In the genomic region with DNA sequence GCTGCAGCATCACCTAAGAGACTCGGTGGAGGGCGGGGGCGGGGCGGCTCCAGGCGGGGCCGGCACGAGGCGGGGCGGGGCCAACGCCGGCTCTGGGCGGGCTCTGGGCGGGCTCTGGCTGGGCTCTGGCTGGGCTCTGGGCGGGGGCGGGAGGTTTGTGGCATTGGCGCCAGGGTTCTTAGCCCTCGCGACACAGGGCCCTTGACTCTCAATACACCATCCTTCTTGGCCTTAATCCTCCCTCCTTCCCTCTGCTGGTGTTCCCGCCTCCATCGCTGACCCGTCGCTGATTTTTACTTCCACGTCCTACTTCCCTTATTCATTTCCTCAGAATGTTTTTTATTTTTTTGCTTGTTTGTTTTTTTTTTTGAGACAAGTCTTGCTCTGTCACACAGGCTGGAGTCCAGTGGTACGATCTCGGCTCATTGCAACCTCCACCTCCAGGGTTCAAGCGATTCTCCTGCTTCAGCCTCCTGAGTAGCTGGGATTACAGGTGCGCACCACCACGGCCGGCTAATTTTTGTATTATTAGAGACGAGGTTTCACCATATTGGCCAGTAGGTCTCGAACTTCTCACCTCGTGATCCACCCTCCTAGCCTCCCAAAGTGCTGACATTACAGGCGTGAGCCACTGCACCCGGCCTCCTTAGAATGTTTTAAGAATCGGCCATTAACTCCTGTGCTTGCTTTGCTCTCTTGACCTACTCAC, we compare ENCODE assay signal across 8 cellular contexts. TPM values are rescaled to one million over a fixed set of nuclear protein-coding genes. Genes with fewer than 3 reads are reported as not detected.
DNase-seq lines count a peak whose midpoint lies in the region; ATAC-seq and TF ChIP-seq lines count a peak whose summit lies in the region.

A gene with protein sequence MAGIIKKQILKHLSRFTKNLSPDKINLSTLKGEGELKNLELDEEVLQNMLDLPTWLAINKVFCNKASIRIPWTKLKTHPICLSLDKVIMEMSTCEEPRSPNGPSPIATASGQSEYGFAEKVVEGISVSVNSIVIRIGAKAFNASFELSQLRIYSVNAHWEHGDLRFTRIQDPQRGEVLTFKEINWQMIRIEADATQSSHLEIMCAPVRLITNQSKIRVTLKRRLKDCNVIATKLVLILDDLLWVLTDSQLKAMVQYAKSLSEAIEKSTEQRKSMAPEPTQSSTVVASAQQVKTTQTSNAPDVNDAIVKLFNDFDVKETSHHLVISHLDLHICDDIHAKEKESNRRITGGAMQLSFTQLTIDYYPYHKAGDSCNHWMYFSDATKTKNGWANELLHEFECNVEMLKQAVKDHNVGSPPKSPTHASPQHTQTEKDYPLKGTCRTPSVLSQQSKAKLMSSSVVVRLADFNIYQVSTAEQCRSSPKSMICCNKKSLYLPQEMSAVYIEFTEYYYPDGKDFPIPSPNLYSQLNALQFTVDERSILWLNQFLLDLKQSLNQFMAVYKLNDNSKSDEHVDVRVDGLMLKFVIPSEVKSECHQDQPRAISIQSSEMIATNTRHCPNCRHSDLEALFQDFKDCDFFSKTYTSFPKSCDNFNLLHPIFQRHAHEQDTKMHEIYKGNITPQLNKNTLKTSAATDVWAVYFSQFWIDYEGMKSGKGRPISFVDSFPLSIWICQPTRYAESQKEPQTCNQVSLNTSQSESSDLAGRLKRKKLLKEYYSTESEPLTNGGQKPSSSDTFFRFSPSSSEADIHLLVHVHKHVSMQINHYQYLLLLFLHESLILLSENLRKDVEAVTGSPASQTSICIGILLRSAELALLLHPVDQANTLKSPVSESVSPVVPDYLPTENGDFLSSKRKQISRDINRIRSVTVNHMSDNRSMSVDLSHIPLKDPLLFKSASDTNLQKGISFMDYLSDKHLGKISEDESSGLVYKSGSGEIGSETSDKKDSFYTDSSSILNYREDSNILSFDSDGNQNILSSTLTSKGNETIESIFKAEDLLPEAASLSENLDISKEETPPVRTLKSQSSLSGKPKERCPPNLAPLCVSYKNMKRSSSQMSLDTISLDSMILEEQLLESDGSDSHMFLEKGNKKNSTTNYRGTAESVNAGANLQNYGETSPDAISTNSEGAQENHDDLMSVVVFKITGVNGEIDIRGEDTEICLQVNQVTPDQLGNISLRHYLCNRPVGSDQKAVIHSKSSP (N-terminal part only) (minus strand): TSS at position 24 of the 709 bp plus-strand sequence. CDS start 239 bp downstream, outside the sequence.

- TF ChIP-seq EP300 in esophagus muscularis mucosa (IDR thresholded peaks at IDR 0.05): no peak

- TF ChIP-seq POLR2A in Peyer's patch (IDR thresholded peaks at IDR 0.05) (no peak), esophagus muscularis mucosa (IDR thresholded peaks at IDR 0.05; ENCODE audit: low read depth) (no peak)

- H3K36me3 ChIP-seq in KMS-11 (ENCODE audit: insufficient read depth): no peaks in the 10 kb centered on the region
- H3K36me3 ChIP-seq in Peyer's patch: no peaks in the 10 kb centered on the region
- no peaks in the 10 kb centered on the region for H3K36me3 ChIP-seq in esophagus muscularis mucosa

- H3K9ac ChIP-seq in KMS-11: peak within 1 kb of the TSS; percentile 95

- 39% methylated on average over 22 of the region's 35 CpGs for WGBS in esophagus muscularis mucosa

- intact Hi-C loops in esophagus muscularis mucosa (cut with DNase I): no loop called here

- DNase-seq in DMS53 (lab: John Stamatoyannopoulos, UW) (peak; percentile 96), Peyer's patch (peak; percentile 92 to 96 (median 96)), esophagus muscularis mucosa (ENCODE audit: extremely low spot score) (peak; percentile 98), myocyte (ENCODE audit: low read depth) (peak; percentile 86)
- DNase-seq in activated T-cell treated with anti-CD3 and anti-CD28 coated beads, Interleukin-2, amount 50 U/mL, for 48 hours: peak; percentile 93 to 96
- DNase-seq in stimulated activated CD8-positive, alpha-beta memory T cell treated with anti-CD3 and anti-CD28 coated beads, Interleukin-7, amount 100 ng/mL, for 4 hours (ENCODE audit: low read depth in 2 of 2): peak; percentile 79 to 87

- H3K9me3 ChIP-seq in Peyer's patch (no peaks in the 10 kb centered on the region), esophagus muscularis mucosa (no peaks in the 10 kb centered on the region)

- H3K27me3 ChIP-seq in KMS-11 (ENCODE audit: insufficient read depth, low read depth) (no peaks in the 10 kb centered on the region), Peyer's patch (no peaks in the 10 kb centered on the region), esophagus muscularis mucosa (no peaks in the 10 kb centered on the region)

- H3K4me3 ChIP-seq in KMS-11 (IDR thresholded peaks at IDR 0.05; ENCODE audit: insufficient read depth, low read depth, low read length): no peak within 1 kb of the TSS
- H3K4me3 ChIP-seq in Peyer's patch: peak within 1 kb of the TSS; percentile 78 to 95 (median 90)
- H3K4me3 ChIP-seq in esophagus muscularis mucosa: peak within 1 kb of the TSS; percentile 72 to 97 (median 89)

- no peak for TF ChIP-seq CTCF in KMS-11 (conservative IDR thresholded peaks at IDR 0.05; ENCODE audit: low read depth, low read length)
- no peak for TF ChIP-seq CTCF in Peyer's patch (IDR thresholded peaks at IDR 0.05)
- no peak for TF ChIP-seq CTCF in esophagus muscularis mucosa (IDR thresholded peaks at IDR 0.05)

- H3K4me2 ChIP-seq in KMS-11: peak within 1 kb of the TSS; percentile 62

- H3K4me1 ChIP-seq in KMS-11 (ENCODE audit: low read depth, poor library complexity, severe bottlenecking): peaks cover 23% of the 10 kb centered on the region
- H3K4me1 ChIP-seq in Peyer's patch: peaks cover 0 to 16% (median 3%) of the 10 kb centered on the region in 4 donors
- peaks cover 24 to 43% (median 39%) of the 10 kb centered on the region in 4 donors for H3K4me1 ChIP-seq in esophagus muscularis mucosa

- peak within 1 kb of the TSS; percentile 83 for H2AFZ ChIP-seq in KMS-11 (ENCODE audit: low read depth)

- H4K20me1 ChIP-seq in KMS-11 (ENCODE audit: insufficient read depth): no peaks in the 10 kb centered on the region

- peaks cover 42% of the 10 kb centered on the region; the same call in 1 of the 2 replicates for H3K79me2 ChIP-seq in KMS-11 (ENCODE audit: insufficient read depth, low read depth)

- H3K27ac ChIP-seq in KMS-11 (peak within 1 kb of the TSS; percentile 90), Peyer's patch (peak within 1 kb of the TSS; percentile 88 to 95 (median 93)), esophagus muscularis mucosa (replicated peaks in 1 of 4) (peak within 1 kb of the TSS; percentile 94 to 100 (median 99))

- ATAC-seq in GM21786 (IDR thresholded peaks at IDR 0.05; ENCODE audit: unreplicated experiment): peak; percentile 67

RNA-seq across cellular contexts. Expression of the gene that starts here (rescaled TPM):
- total RNA-seq in Peyer's patch: 10 to 100 TPM; 20.6 to 56.9 (median 27.9) TPM
- 10 to 100 TPM; 37.7 to 49.1 (median 43.2) TPM for total RNA-seq in esophagus muscularis mucosa
- 38.5 and 43.2 TPM in 2 replicates for total RNA-seq in myocyte
- polyA plus RNA-seq in myocyte (2012): 7.3 TPM
